Comparison of ENCODE assay signal across 8 cellular contexts in genomic region chr14:23953464-23954278, GRCh38. TPM values are rescaled to one million over a fixed set of nuclear protein-coding genes. Genes with fewer than 3 reads are reported as not detected.
A peak's percentile ranks its signal among the peaks of the same experiment; 100 is the strongest.
DNase-seq lines count a peak whose midpoint lies in the region; ATAC-seq, FAIRE-seq and TF ChIP-seq lines count a peak whose summit lies in the region.

DHRS4 (plus strand) TSS chr14:23953770; CDS start chr14:23953789, 19 bp downstream.

- no peak within 1 kb of the TSS for H2AFZ ChIP-seq in OCI-LY1 (ENCODE audit: low read length)
- H2AFZ ChIP-seq in endothelial cell of umbilical vein (ENCODE audit: low read depth, low read length): peak within 1 kb of the TSS; percentile 95

- H3K4me1 ChIP-seq in HUES64 (ENCODE audit: insufficient read depth, low read length) (no peaks in the 10 kb centered on the region), OCI-LY1 (ENCODE audit: insufficient read depth, low read length, severe bottlenecking) (peaks cover 16% of the 10 kb centered on the region), endothelial cell of umbilical vein (ENCODE audit: control insufficient read depth, extremely low read depth, insufficient read depth, low read length) (no peaks in the 10 kb centered on the region), mononuclear cell (ENCODE audit: insufficient read depth, low read length) (peaks cover 12% of the 10 kb centered on the region)

- H3K9me3 ChIP-seq in HUES64 (ENCODE audit: insufficient read depth, low read depth, low read length): no peaks in the 10 kb centered on the region
- no peaks in the 10 kb centered on the region for H3K9me3 ChIP-seq in OCI-LY1 (ENCODE audit: low read length)
- no peaks in the 10 kb centered on the region for H3K9me3 ChIP-seq in endothelial cell of umbilical vein (replicated peaks; ENCODE audit: control insufficient read depth, insufficient read depth, low read length)
- H3K9me3 ChIP-seq in mononuclear cell (ENCODE audit: low read depth, low read length): no peaks in the 10 kb centered on the region

- intact Hi-C loops in endothelial cell of umbilical vein (cut with micrococcal nuclease): loop anchor here (1.0 to 2.0 kb wide), 4 partner anchors 226 to 362 kb away; no protein-coding TSS in a partner anchor

- H3K27ac ChIP-seq in HUES64 (ENCODE audit: low read depth, low read length) (peak within 1 kb of the TSS; percentile 62; the same call in 1 of the 2 replicates), OCI-LY1 (ENCODE audit: low read depth, low read length, poor library complexity, severe bottlenecking) (peak within 1 kb of the TSS; percentile 17), endothelial cell of umbilical vein (ENCODE audit: insufficient read depth, low read depth, low read length) (peak within 1 kb of the TSS; percentile 44)

- peak within 1 kb of the TSS; percentile 84 for H3K4me3 ChIP-seq in HUES64 (ENCODE audit: low read length)
- H3K4me3 ChIP-seq in OCI-LY1 (ENCODE audit: low read depth, low read length, poor library complexity, severe bottlenecking): peak within 1 kb of the TSS; percentile 85
- H3K4me3 ChIP-seq in endothelial cell of umbilical vein (replicated peaks in 1 of 3; ENCODE audit: insufficient read depth in 1 of 3, low read depth in 1 of 3, low read length in 3 of 3): peak within 1 kb of the TSS; percentile 67 to 80 (median 72)
- peak within 1 kb of the TSS; percentile 67 for H3K4me3 ChIP-seq in mononuclear cell (ENCODE audit: low read length)

- WGBS in HUES64: 1% methylated on average over 44 of the region's 44 CpGs

- H3K9me1 ChIP-seq in endothelial cell of umbilical vein (replicated peaks; ENCODE audit: control insufficient read depth, extremely low read depth, insufficient read depth, low read length): no peaks in the 10 kb centered on the region

- no peaks in the 10 kb centered on the region for H3F3A ChIP-seq in OCI-LY1 (ENCODE audit: insufficient read depth, low read length)

- peak within 1 kb of the TSS; percentile 84 for H3K9ac ChIP-seq in HUES64 (ENCODE audit: low read depth, low read length)
- peak within 1 kb of the TSS; percentile 80 for H3K9ac ChIP-seq in OCI-LY1 (ENCODE audit: low read length)
- peak within 1 kb of the TSS; percentile 83 for H3K9ac ChIP-seq in endothelial cell of umbilical vein (replicated peaks; ENCODE audit: extremely low read depth, insufficient read depth, low read length)

- FAIRE-seq in D721Med (lab: Jason Lieb, UNC): no peak
- FAIRE-seq in endothelial cell of umbilical vein (lab: Jason Lieb, UNC): peak; percentile 88

- DNase-seq in D721Med (ENCODE audit: insufficient read length, low spot score) (no peak), endothelial cell of umbilical vein (ENCODE audit: low read depth, low spot score) (peak; percentile 82)
- peak; percentile 77 for DNase-seq in activated CD8-positive, alpha-beta memory T cell treated with anti-CD3 and anti-CD28 coated beads, Interleukin-2, amount 50 U/mL, for 4 hours
- peak; percentile 45 to 67 for DNase-seq in stimulated activated CD8-positive, alpha-beta memory T cell treated with anti-CD3 and anti-CD28 coated beads, Interleukin-4, amount 100 ng/mL, for 1 hour (ENCODE audit: low read depth in 2 of 2, low spot score in 1 of 2)

- TSS peak; percentile 64 for BruUV-seq in endothelial cell of umbilical vein (replicated peaks; lab: Mats Ljungman, UMichigan)

- peak; percentile 81 for ATAC-seq in GM21423 (IDR thresholded peaks at IDR 0.05; ENCODE audit: unreplicated experiment)

- dilution Hi-C loops in endothelial cell of umbilical vein (cut with MboI; ENCODE audit: extremely low pct_ligation_motif_present, low sequenced_read_pairs): no loop called here

- H4K20me1 ChIP-seq in OCI-LY1 (ENCODE audit: insufficient read depth, low read length) (no peaks in the 10 kb centered on the region), endothelial cell of umbilical vein (replicated peaks; ENCODE audit: control insufficient read depth, extremely low read depth, insufficient read depth, low read length) (no peaks in the 10 kb centered on the region)

- no peaks in the 10 kb centered on the region for H3K79me2 ChIP-seq in OCI-LY1 (ENCODE audit: insufficient read depth, low read length)
- H3K79me2 ChIP-seq in endothelial cell of umbilical vein (ENCODE audit: control insufficient read depth, insufficient read depth, low read length): no peaks in the 10 kb centered on the region

- POLR2A ChIA-PET in endothelial cell of umbilical vein (lab: Charles Lee): no interaction called here

- TF ChIP-seq CTCF in D721Med (IDR thresholded peaks at IDR 0.05; ENCODE audit: insufficient read depth, missing control alignments) (peak; percentile 93), OCI-LY1 (IDR thresholded peaks at IDR 0.05; ENCODE audit: low read length) (peak; percentile 93), endothelial cell of umbilical vein (IDR thresholded peaks at IDR 0.05; ENCODE audit: extremely low read depth in 1 of 2, insufficient read depth in 1 of 2, low read depth in 1 of 2, low read length in 2 of 2) (peak; percentile 85 to 88)

- CTCF ChIA-PET in endothelial cell of umbilical vein (lab: Charles Lee): interaction anchor here (0.9 kb wide), 1 partner anchor 43 kb away, joined by 3 read pairs; no protein-coding TSS in a partner anchor

- peak; percentile 85 for TF ChIP-seq POLR2A in endothelial cell of umbilical vein (IDR thresholded peaks at IDR 0.05; ENCODE audit: low read depth, low read length)

- H3K27me3 ChIP-seq in HUES64 (ENCODE audit: insufficient read depth, low read length) (no peaks in the 10 kb centered on the region), OCI-LY1 (ENCODE audit: insufficient read depth, low read length) (no peaks in the 10 kb centered on the region), endothelial cell of umbilical vein (ENCODE audit: control insufficient read depth in 2 of 2, insufficient read depth in 2 of 2, low read length in 2 of 2) (no peaks in the 10 kb centered on the region), mononuclear cell (ENCODE audit: insufficient read depth, low read length) (no peaks in the 10 kb centered on the region)

- no peaks in the 10 kb centered on the region for H3K9me2 ChIP-seq in OCI-LY1 (ENCODE audit: low read depth, low read length)

- H3K4me2 ChIP-seq in OCI-LY1 (ENCODE audit: low read length) (peak within 1 kb of the TSS; percentile 73), endothelial cell of umbilical vein (ENCODE audit: insufficient read depth, low read length) (peak within 1 kb of the TSS; percentile 10)

- H3K36me3 ChIP-seq in HUES64 (ENCODE audit: insufficient read depth, low read length) (no peaks in the 10 kb centered on the region), OCI-LY1 (ENCODE audit: insufficient read depth, low read length) (no peaks in the 10 kb centered on the region; the same call in 1 of the 2 replicates), endothelial cell of umbilical vein (ENCODE audit: control insufficient read depth in 2 of 2, extremely low read depth in 1 of 2, insufficient read depth in 2 of 2, low read length in 2 of 2) (no peaks in the 10 kb centered on the region)

TF ChIP-seq in endothelial cell of umbilical vein, 7 proteins besides CTCF, POLR2A, EP300 and RAD21:
- peak; percentile 52 for TF ChIP-seq POLR2AphosphoS5 (IDR thresholded peaks at IDR 0.05; ENCODE audit: insufficient read depth, low read depth, low read length)
- no peak for TF ChIP-seq MYC (IDR thresholded peaks at IDR 0.05; ENCODE audit: low read depth, low read length)
- no peak for TF ChIP-seq MAX (IDR thresholded peaks at IDR 0.05; ENCODE audit: insufficient read depth, insufficient read length)
- TF ChIP-seq JUN (IDR thresholded peaks at IDR 0.05; ENCODE audit: borderline replicate concordance, insufficient read depth, insufficient read length, low read depth): no peak

RNA-seq across cellular contexts. Expression of gene DHRS4, which starts in this region (rescaled TPM):
- 12.3 TPM for polyA plus RNA-seq in HUES64 (2013, experiment 1 of 2)
- polyA plus RNA-seq in HUES64 (2013, experiment 2 of 2): 11.9 TPM
- total RNA-seq in endothelial cell of umbilical vein (19.2 and 24.4 TPM in 2 replicates), mononuclear cell (14.1 TPM)
- 24.9 and 32.0 TPM in 2 replicates for polyA plus RNA-seq in endothelial cell of umbilical vein
- 29.1 and 32.5 TPM in 2 replicates for polyA plus RNA-seq in endothelial cell of umbilical vein (2011; cell fraction: cytosol; rRNA removed)
- polyA plus RNA-seq in endothelial cell of umbilical vein (2011; cell fraction: nucleus; rRNA removed): 15.4 and 16.7 TPM in 2 replicates
- polyA plus RNA-seq in endothelial cell of umbilical vein (2012): 24.4 and 25.2 TPM in 2 replicates
- 6.3 and 9.5 TPM in 2 replicates for polyA minus RNA-seq in endothelial cell of umbilical vein
- polyA minus RNA-seq in endothelial cell of umbilical vein (2011; cell fraction: cytosol; rRNA and poly(A)+ RNA removed): 14.2 TPM
- 4.5 and 5.0 TPM in 2 replicates for polyA minus RNA-seq in endothelial cell of umbilical vein (2011; cell fraction: nucleus; rRNA and poly(A)+ RNA removed)
